In genomic region chr22:24383061-24383460, GRCh38 we compare ENCODE assay signal across 29 cellular contexts. TPM values are rescaled to one million over a fixed set of nuclear protein-coding genes. Genes with fewer than 3 reads are reported as not detected.
"Had no signal": no experiment of that assay in that cellular context is flagged by ENCODE, and none has a peak within 500 bp of the region (broad histone marks: within the 10 kb centered on the region; RNA-seq: fewer than 3 reads in every experiment).

No MANE protein-coding gene starts in this region.

- H3K36me3 ChIP-seq: colonic mucosa, gastrocnemius medialis had no signal

- H3K4me1 ChIP-seq: colonic mucosa, esophagus squamous epithelium, foreskin keratinocyte had no signal

- H2AFZ ChIP-seq: hepatocyte had no signal

- H3K27ac Mint-ChIP-seq: endodermal cell had no signal

- H3K4me2 ChIP-seq: hepatocyte had no signal

- ATAC-seq: effector memory CD8-positive, alpha-beta T cell; esophagus mucosa; foreskin keratinocyte; gastrocnemius medialis; heart left ventricle; heart right ventricle had no signal

- H3K79me2 ChIP-seq: hepatocyte had no signal

- H3K9me3 Mint-ChIP-seq: effector memory CD8-positive, alpha-beta T cell had no signal

- H3K4me3 Mint-ChIP-seq: effector memory CD8-positive, alpha-beta T cell; endodermal cell had no signal

- H3K4me1 Mint-ChIP-seq: endodermal cell had no signal

- H3K27me3 Mint-ChIP-seq: effector memory CD8-positive, alpha-beta T cell had no signal

- DNase-seq: colonic mucosa; cortex of kidney; dermis blood vessel endothelial cell; dorsolateral prefrontal cortex; effector CD4-positive, alpha-beta T cell; effector CD8-positive, alpha-beta T cell; effector memory CD4-positive, alpha-beta T cell; effector memory CD8-positive, alpha-beta T cell; endodermal cell; erythroblast; esophagus squamous epithelium; foreskin fibroblast; foreskin melanocyte; gastrocnemius medialis; glutamatergic neuron; head of caudate nucleus; heart left ventricle; heart right ventricle had no signal

- H3K27me3 ChIP-seq: colonic mucosa, dorsolateral prefrontal cortex, esophagus muscularis mucosa, esophagus squamous epithelium, foreskin keratinocyte, gastrocnemius medialis, heart left ventricle, heart right ventricle, hepatocyte had no signal

- H3K9me3 ChIP-seq: colonic mucosa, esophagus muscularis mucosa, esophagus squamous epithelium, gastrocnemius medialis, heart left ventricle, heart right ventricle had no signal

- H3K4me3 ChIP-seq: colonic mucosa, coronary artery, dorsolateral prefrontal cortex, esophagus muscularis mucosa, esophagus squamous epithelium, gastrocnemius medialis, heart left ventricle, heart right ventricle, hepatocyte had no signal

- FAIRE-seq: colon, endometrium, endothelial cell of umbilical vein, frontal cortex had no signal

- H3K27ac ChIP-seq: colonic mucosa, coronary artery, dorsolateral prefrontal cortex, epithelial cell of prostate, esophagus muscularis mucosa, esophagus squamous epithelium, foreskin keratinocyte, gastrocnemius medialis, hepatocyte had no signal

RNA-seq across cellular contexts. Expression of gene ADORA2A, which starts 44.3 kb away (rescaled TPM):
- total RNA-seq: epithelial cell of proximal tubule, esophagus mucosa had no signal
